Comparison of ENCODE assay signal across 8 cellular contexts in the genomic region with DNA sequence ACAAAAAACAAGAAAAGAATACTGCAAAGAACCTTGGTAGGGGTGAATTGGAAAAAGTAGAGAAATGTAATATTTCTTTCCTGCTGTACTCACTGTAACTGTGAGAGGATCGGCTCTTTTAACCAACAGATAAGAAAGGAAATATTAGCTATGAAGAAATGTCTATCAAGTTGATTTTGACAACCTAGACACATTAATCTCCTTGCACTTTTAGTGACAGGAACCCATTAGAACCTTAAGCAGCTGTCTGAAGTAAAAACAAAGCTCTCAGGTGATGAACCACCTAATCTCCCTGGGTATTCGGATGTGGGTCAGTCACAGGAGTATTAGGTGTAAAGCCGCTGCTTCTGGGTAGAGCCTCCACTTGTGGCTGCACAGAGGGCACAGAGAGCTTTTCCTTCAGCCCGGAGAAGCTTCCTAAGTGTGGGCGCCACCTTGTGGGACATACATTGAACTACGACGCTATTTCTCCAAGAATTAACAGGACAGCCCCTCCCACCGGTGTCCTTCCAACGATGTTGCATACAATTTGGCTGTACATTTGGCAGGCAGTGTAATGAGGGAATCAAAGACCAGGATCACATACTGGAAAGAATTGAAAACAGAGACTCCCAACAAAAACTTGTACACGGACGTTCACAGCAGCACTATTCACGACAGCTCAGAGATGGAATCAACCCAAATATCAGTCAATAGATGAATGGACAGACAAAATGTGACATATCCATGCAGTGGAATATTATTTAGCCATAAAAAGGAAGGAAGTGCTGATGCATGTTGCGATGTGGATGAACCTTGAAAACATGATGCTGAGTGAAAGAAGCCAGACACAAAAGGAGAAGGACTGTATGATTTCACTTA. TPM values are rescaled to one million over a fixed set of nuclear protein-coding genes. Genes with fewer than 3 reads are reported as not detected.
DNase-seq lines count a peak whose midpoint lies in the region; ATAC-seq and TF ChIP-seq lines count a peak whose summit lies in the region.

No MANE protein-coding gene starts in this region.

- ATAC-seq in GM21367 (IDR thresholded peaks at IDR 0.05; ENCODE audit: unreplicated experiment) = peak; percentile 73

- no peaks in the 10 kb centered on the region for H3K4me1 ChIP-seq in osteoblast (ENCODE audit: insufficient read depth, low read length)
- H3K4me1 ChIP-seq in tibial artery = no peaks in the 10 kb centered on the region

- no peaks in the 10 kb centered on the region for H4K20me1 ChIP-seq in osteoblast (ENCODE audit: insufficient read depth, low read length)

- TF ChIP-seq CTCF in NB4 (IDR thresholded peaks at IDR 0.05; ENCODE audit: low read depth, low read length) = peak; percentile 90
- peak; percentile 86 for TF ChIP-seq CTCF in osteoblast (IDR thresholded peaks at IDR 0.05; ENCODE audit: extremely low read depth, low read depth, low read length)
- peak; percentile 79 to 88 for TF ChIP-seq CTCF in tibial artery (IDR thresholded peaks at IDR 0.05)

- no peak overlapping the region for H3K27ac ChIP-seq in osteoblast (ENCODE audit: low read depth, low read length)
- no peak overlapping the region for H3K27ac ChIP-seq in tibial artery

- H3K36me3 ChIP-seq in osteoblast (ENCODE audit: insufficient read depth, low read length) (no peaks in the 10 kb centered on the region), tibial artery (peaks cover 29 to 45% (median 35%) of the 10 kb centered on the region in 3 donors)

- DNase-seq in AML-193 (lab: John Stamatoyannopoulos, UW) (peak; percentile 75 to 78), NB4 (ENCODE audit: low read depth) (peak; percentile 91), SK-N-DZ (ENCODE audit: low spot score) (peak; percentile 84), germinal center (ENCODE audit: low spot score) (peak; percentile 88), osteoblast (ENCODE audit: insufficient read length, low spot score, missing footprints) (peak; percentile 90), tibial artery (peak; percentile 84 to 85)
- DNase-seq in activated naive CD4-positive, alpha-beta T cell treated with Interleukin-2 at 50 U/mL for 16 hours = peak; percentile 63

- no peak for TF ChIP-seq POLR2A in NB4 (IDR thresholded peaks at IDR 0.05; ENCODE audit: extremely low read depth, insufficient read length)

- intact Hi-C loops in tibial artery (cut with DNase I; ENCODE audit: low total_unique reads) = loop anchor here (2.0 kb wide), 1 partner anchor 60 kb away; no protein-coding TSS in a partner anchor

- H3K9me3 ChIP-seq in osteoblast (ENCODE audit: low read depth, low read length) = no peaks in the 10 kb centered on the region
- H3K9me3 ChIP-seq in tibial artery = no peaks in the 10 kb centered on the region

- H3K27me3 ChIP-seq in osteoblast (ENCODE audit: insufficient read depth, low read length) (peaks cover 4% of the 10 kb centered on the region), tibial artery (no peaks in the 10 kb centered on the region)

- no peak overlapping the region for H2AFZ ChIP-seq in osteoblast (ENCODE audit: low read length)

- no peaks in the 10 kb centered on the region for H3K79me2 ChIP-seq in osteoblast (ENCODE audit: insufficient read depth, low read length)

- H3K4me2 ChIP-seq in osteoblast (ENCODE audit: insufficient read depth, low read length) = no peak overlapping the region

- no peak overlapping the region for H3K4me3 ChIP-seq in NB4 (ENCODE audit: low read depth, low read length)
- H3K4me3 ChIP-seq in osteoblast (ENCODE audit: insufficient read depth, low read length) = no peak overlapping the region
- H3K4me3 ChIP-seq in tibial artery = no peak overlapping the region

RNA-seq across cellular contexts. Expression of a gene that starts 28.9 kb away (rescaled TPM):
- polyA plus RNA-seq in SK-N-DZ (2014; cell fraction: cytosol; rRNA removed) = 81.5 and 123 TPM in 2 replicates
- polyA plus RNA-seq in SK-N-DZ (2014; cell fraction: nucleus; rRNA removed) = 120 and 128 TPM in 2 replicates
- total RNA-seq in osteoblast = 31.5 and 32.9 TPM in 2 replicates

RNA-seq across cellular contexts. Expression of a gene that starts 46.4 kb away (rescaled TPM):
- polyA plus RNA-seq in SK-N-DZ (2014; cell fraction: cytosol; rRNA removed) = 87.1 and 96.7 TPM in 2 replicates
- polyA plus RNA-seq in SK-N-DZ (2014; cell fraction: nucleus; rRNA removed) = 26.2 and 64.6 TPM in 2 replicates
- 11.9 and 17.1 TPM in 2 replicates for total RNA-seq in osteoblast
